In the genomic region with DNA sequence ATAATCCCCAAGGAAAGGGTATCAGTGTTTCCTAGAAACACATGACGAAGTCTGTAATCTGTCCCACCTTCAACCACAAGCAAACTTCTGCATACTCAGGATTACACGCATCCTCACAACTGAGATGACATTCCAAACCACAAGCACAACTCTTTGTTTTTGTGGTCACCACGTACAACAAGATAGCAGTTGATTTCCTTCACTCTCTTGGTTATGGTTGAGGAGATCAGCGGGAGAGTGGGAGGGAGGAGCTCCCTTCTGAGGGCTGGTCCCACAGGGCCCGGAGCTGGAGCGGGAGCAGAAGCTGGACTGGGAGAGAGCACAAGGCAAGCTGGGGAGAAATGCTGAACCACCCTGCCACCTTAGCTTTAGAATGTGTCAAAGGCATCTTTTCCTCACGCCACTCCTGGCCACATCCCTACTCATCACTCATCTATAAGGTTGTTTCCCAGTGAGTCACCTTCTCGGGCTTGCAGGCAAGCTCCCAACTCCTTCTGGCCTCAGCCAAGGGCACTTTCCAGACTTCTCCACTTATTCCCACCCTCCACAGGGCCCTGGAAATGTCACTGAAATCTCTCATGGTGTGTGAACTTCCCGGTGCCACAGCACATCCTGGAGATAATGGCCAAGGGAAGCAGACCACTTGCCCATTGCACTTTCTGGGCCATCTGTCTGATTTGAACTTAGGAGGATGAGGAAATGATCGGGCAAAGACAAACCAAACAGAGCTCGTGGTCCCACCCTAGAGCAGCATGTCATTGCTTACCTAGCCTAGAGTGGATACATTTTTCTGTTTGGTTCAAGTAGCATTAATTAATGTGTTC, we compare ENCODE assay signal across 1 cellular context.
TF ChIP-seq lines count a peak whose summit lies in the region.

No MANE protein-coding gene starts in this region.

TF ChIP-seq in K562, 482 proteins besides CTCF, POLR2A, EP300 and RAD21 (continued from another document and continues in another):
- TF ChIP-seq, protein P1, sequence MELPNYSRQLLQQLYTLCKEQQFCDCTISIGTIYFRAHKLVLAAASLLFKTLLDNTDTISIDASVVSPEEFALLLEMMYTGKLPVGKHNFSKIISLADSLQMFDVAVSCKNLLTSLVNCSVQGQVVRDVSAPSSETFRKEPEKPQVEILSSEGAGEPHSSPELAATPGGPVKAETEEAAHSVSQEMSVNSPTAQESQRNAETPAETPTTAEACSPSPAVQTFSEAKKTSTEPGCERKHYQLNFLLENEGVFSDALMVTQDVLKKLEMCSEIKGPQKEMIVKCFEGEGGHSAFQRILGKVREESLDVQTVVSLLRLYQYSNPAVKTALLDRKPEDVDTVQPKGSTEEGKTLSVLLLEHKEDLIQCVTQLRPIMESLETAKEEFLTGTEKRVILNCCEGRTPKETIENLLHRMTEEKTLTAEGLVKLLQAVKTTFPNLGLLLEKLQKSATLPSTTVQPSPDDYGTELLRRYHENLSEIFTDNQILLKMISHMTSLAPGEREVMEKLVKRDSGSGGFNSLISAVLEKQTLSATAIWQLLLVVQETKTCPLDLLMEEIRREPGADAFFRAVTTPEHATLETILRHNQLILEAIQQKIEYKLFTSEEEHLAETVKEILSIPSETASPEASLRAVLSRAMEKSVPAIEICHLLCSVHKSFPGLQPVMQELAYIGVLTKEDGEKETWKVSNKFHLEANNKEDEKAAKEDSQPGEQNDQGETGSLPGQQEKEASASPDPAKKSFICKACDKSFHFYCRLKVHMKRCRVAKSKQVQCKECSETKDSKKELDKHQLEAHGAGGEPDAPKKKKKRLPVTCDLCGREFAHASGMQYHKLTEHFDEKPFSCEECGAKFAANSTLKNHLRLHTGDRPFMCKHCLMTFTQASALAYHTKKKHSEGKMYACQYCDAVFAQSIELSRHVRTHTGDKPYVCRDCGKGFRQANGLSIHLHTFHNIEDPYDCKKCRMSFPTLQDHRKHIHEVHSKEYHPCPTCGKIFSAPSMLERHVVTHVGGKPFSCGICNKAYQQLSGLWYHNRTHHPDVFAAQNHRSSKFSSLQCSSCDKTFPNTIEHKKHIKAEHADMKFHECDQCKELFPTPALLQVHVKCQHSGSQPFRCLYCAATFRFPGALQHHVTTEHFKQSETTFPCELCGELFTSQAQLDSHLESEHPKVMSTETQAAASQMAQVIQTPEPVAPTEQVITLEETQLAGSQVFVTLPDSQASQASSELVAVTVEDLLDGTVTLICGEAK (IDR thresholded peaks at IDR 0.05): no peak
- TF ChIP-seq, protein P1 (CRISPR knock-in tag; IDR thresholded peaks at IDR 0.05): 0 out of 2 replicates have a peak, but pooled peaks have one; percentile 10
- TF ChIP-seq CHAMP1 (IDR thresholded peaks at IDR 0.05): no peak
- no peak for TF ChIP-seq IFI16 (CRISPR knock-in tag; IDR thresholded peaks at IDR 0.05)
- peak; percentile 99 for TF ChIP-seq ZNF609 (CRISPR knock-in tag; IDR thresholded peaks at IDR 0.05; ENCODE audit: borderline replicate concordance)
- no peak for TF ChIP-seq ZNF431 (CRISPR knock-in tag; IDR thresholded peaks at IDR 0.05)
- peak; percentile 84 for TF ChIP-seq MEF2D (tag; conservative IDR thresholded peaks at IDR 0.05; ENCODE audit: low read depth)
- TF ChIP-seq MGA (IDR thresholded peaks at IDR 0.05): no peak
- no peak for TF ChIP-seq SAFB2 (IDR thresholded peaks at IDR 0.05; ENCODE audit: borderline replicate concordance, low read depth, low read length, severe bottlenecking)
- TF ChIP-seq SREBF1 (IDR thresholded peaks at IDR 0.05; ENCODE audit: borderline replicate concordance, low read depth, low read length): no peak
